In genomic region chr10:30092151-30092790, GRCh38 we compare ENCODE assay signal across 14 cellular contexts. TPM values are rescaled to one million over a fixed set of nuclear protein-coding genes. Genes with fewer than 3 reads are reported as not detected.
DNase-seq lines count a peak whose midpoint lies in the region; ATAC-seq, FAIRE-seq and TF ChIP-seq lines count a peak whose summit lies in the region.
"Had no signal": no experiment of that assay in that cellular context is flagged by ENCODE, and none has a peak within 500 bp of the region (broad histone marks: within the 10 kb centered on the region; RNA-seq: fewer than 3 reads in every experiment).

No MANE protein-coding gene starts in this region.

- no peaks in the 10 kb centered on the region for H4K20me1 ChIP-seq in PC-3 (ENCODE audit: low read length)
- no peaks in the 10 kb centered on the region for H4K20me1 ChIP-seq in endothelial cell of umbilical vein (replicated peaks; ENCODE audit: control insufficient read depth, extremely low read depth, insufficient read depth, low read length)

- H3K9me1 ChIP-seq in endothelial cell of umbilical vein (replicated peaks; ENCODE audit: control insufficient read depth, extremely low read depth, insufficient read depth, low read length), result no peaks in the 10 kb centered on the region

- no CpG with 5 or more reads among the region's 14 CpGs for WGBS in mesendoderm (ENCODE audit: extremely low coverage, insufficient coverage, low lambda C conversion rate)

- H2AK5ac ChIP-seq in mesendoderm (ENCODE audit: low read length), result no peak overlapping the region

- TF ChIP-seq CTCF in PC-3 (conservative IDR thresholded peaks at IDR 0.05; ENCODE audit: low read depth, low read length), result no peak
- TF ChIP-seq CTCF in endothelial cell of umbilical vein (IDR thresholded peaks at IDR 0.05; ENCODE audit: extremely low read depth in 1 of 2, insufficient read depth in 1 of 2, low read depth in 1 of 2, low read length in 2 of 2), result no peak
- TF ChIP-seq CTCF in GM10266 (IDR thresholded peaks at IDR 0.05; ENCODE audit: control insufficient read depth, insufficient read depth, low read depth, missing control alignments), result no peak

- H2AFZ ChIP-seq in PC-3 (ENCODE audit: low read length), result peak overlapping the region; percentile 91
- H2AFZ ChIP-seq in endothelial cell of umbilical vein (ENCODE audit: low read depth, low read length), result peak overlapping the region; percentile 41

- POLR2A ChIA-PET in PC-3 (lab: Charles Lee; ENCODE audit: unreplicated experiment) (no interaction called here), endothelial cell of umbilical vein (lab: Charles Lee) (no interaction called here)

- FAIRE-seq in endothelial cell of umbilical vein (lab: Jason Lieb, UNC), result no peak
- FAIRE-seq: frontal cortex, kidney had no signal

- peak; percentile 46 for DNase-seq in GM03348 (ENCODE audit: low spot score)
- DNase-seq in PC-3, result peak; percentile 60
- no peak for DNase-seq in endothelial cell of umbilical vein (ENCODE audit: low read depth, low spot score)
- peak; percentile 56 for DNase-seq in skeletal muscle cell (ENCODE audit: low read depth)
- no peak for DNase-seq in mesendoderm
- DNase-seq in GM10266 (ENCODE audit: extremely low spot score), result no peak
- DNase-seq in AML-193 (lab: John Stamatoyannopoulos, UW), result no peak
- DNase-seq: kidney; naive thymus-derived CD4-positive, alpha-beta T cell; NCI-H774; right lobe of liver; SIG-M5 had no signal

- ATAC-seq in PC-3, result peak; percentile 83
- ATAC-seq: naive thymus-derived CD4-positive, alpha-beta T cell; right lobe of liver had no signal

- no peak overlapping the region for H3K56ac ChIP-seq in mesendoderm (ENCODE audit: low read length)

- dilution Hi-C loops in endothelial cell of umbilical vein (cut with MboI; ENCODE audit: extremely low pct_ligation_motif_present, low sequenced_read_pairs), result no loop called here

- H3K9ac ChIP-seq in PC-3 (ENCODE audit: low read length) (peak overlapping the region; percentile 48; the same call in 1 of the 2 replicates), endothelial cell of umbilical vein (replicated peaks; ENCODE audit: extremely low read depth, insufficient read depth, low read length) (no peak overlapping the region), mesendoderm (ENCODE audit: low read length) (no peak overlapping the region)

- H2BK15ac ChIP-seq in mesendoderm (replicated peaks; ENCODE audit: low read depth), result no peak overlapping the region

- intact Hi-C loops in PC-3 (cut with micrococcal nuclease) (no loop called here), endothelial cell of umbilical vein (cut with micrococcal nuclease) (no loop called here)

- CTCF ChIA-PET in PC-3 (lab: Charles Lee), result interaction anchor here (0.5 to 1.1 kb wide), 3 partner anchors 94 to 149 kb away, joined by 3 read pairs; no protein-coding TSS in a partner anchor
- CTCF ChIA-PET in endothelial cell of umbilical vein (lab: Charles Lee), result interaction anchor here (0.6 to 1.7 kb wide), 5 partner anchors 11 to 240 kb away, joined by 3 to 9 read pairs (median 4); no protein-coding TSS in a partner anchor

- H3K36me3 ChIP-seq in PC-3 (ENCODE audit: low read depth, low read length), result no peaks in the 10 kb centered on the region
- no peaks in the 10 kb centered on the region for H3K36me3 ChIP-seq in endothelial cell of umbilical vein (ENCODE audit: control insufficient read depth in 2 of 2, extremely low read depth in 1 of 2, insufficient read depth in 2 of 2, low read length in 2 of 2)
- H3K36me3 ChIP-seq in mesendoderm (ENCODE audit: control insufficient read depth, insufficient read depth, low read length), result no peaks in the 10 kb centered on the region
- H3K36me3 ChIP-seq: right lobe of liver, suprapubic skin had no signal

- H4K5ac ChIP-seq in mesendoderm (ENCODE audit: low read length), result no peak overlapping the region

- no peaks in the 10 kb centered on the region for H3F3A ChIP-seq in PC-3 (ENCODE audit: low read length, unreplicated experiment)

- H2BK5ac ChIP-seq in mesendoderm (ENCODE audit: low read length), result no peak overlapping the region

- H3K27ac ChIP-seq in PC-3 (ENCODE audit: low read length) (peak overlapping the region; percentile 89), endothelial cell of umbilical vein (ENCODE audit: insufficient read depth, low read depth, low read length) (no peak overlapping the region), mesendoderm (ENCODE audit: low read depth, low read length) (no peak overlapping the region)
- H3K27ac ChIP-seq: right lobe of liver, suprapubic skin had no signal

- H3K4ac ChIP-seq in mesendoderm (ENCODE audit: low read depth, low read length), result no peak overlapping the region

- H3K9me2 ChIP-seq in PC-3 (replicated peaks; ENCODE audit: low read length), result no peaks in the 10 kb centered on the region

- no peaks in the 10 kb centered on the region for H3K9me3 ChIP-seq in PC-3 (ENCODE audit: low read length)
- H3K9me3 ChIP-seq in endothelial cell of umbilical vein (replicated peaks; ENCODE audit: control insufficient read depth, insufficient read depth, low read length), result no peaks in the 10 kb centered on the region
- H3K9me3 ChIP-seq: right lobe of liver, suprapubic skin had no signal

- H3K79me2 ChIP-seq in PC-3 (ENCODE audit: low read length) (no peaks in the 10 kb centered on the region), endothelial cell of umbilical vein (ENCODE audit: control insufficient read depth, insufficient read depth, low read length) (no peaks in the 10 kb centered on the region), mesendoderm (ENCODE audit: control insufficient read depth, insufficient read depth, low read length) (no peaks in the 10 kb centered on the region)

- H4K8ac ChIP-seq in mesendoderm (ENCODE audit: low read depth, low read length), result no peak overlapping the region

- H3K27me3 ChIP-seq in PC-3 (ENCODE audit: low read length) (no peaks in the 10 kb centered on the region), endothelial cell of umbilical vein (ENCODE audit: control insufficient read depth in 2 of 2, insufficient read depth in 2 of 2, low read length in 2 of 2) (peaks cover 0 to 2% of the 10 kb centered on the region in 2 experiments), mesendoderm (ENCODE audit: insufficient read depth, low read length, poor library complexity) (no peaks in the 10 kb centered on the region)
- H3K27me3 ChIP-seq: right lobe of liver, suprapubic skin had no signal

- H3K4me2 ChIP-seq in PC-3 (ENCODE audit: low read length) (peak overlapping the region; percentile 83), endothelial cell of umbilical vein (ENCODE audit: insufficient read depth, low read length) (no peak overlapping the region), mesendoderm (ENCODE audit: low read length) (no peak overlapping the region)

- TF ChIP-seq POLR2A in endothelial cell of umbilical vein (IDR thresholded peaks at IDR 0.05; ENCODE audit: low read depth, low read length), result no peak

- H3K4me3 ChIP-seq in PC-3 (ENCODE audit: low read length) (peak overlapping the region; percentile 42), endothelial cell of umbilical vein (replicated peaks in 1 of 3; ENCODE audit: insufficient read depth in 1 of 3, low read depth in 1 of 3, low read length in 3 of 3) (no peak overlapping the region), skeletal muscle cell (ENCODE audit: low read depth, low read length) (no peak overlapping the region), mesendoderm (ENCODE audit: low read length) (no peak overlapping the region)
- H3K4me3 ChIP-seq: right lobe of liver, suprapubic skin had no signal

- H3K4me1 ChIP-seq in PC-3 (ENCODE audit: insufficient read depth, low read length) (peaks cover 12% of the 10 kb centered on the region), endothelial cell of umbilical vein (ENCODE audit: control insufficient read depth, extremely low read depth, insufficient read depth, low read length) (no peaks in the 10 kb centered on the region), mesendoderm (ENCODE audit: control insufficient read depth, low read depth, low read length) (no peaks in the 10 kb centered on the region)
- H3K4me1 ChIP-seq: right lobe of liver, suprapubic skin had no signal

- H3K18ac ChIP-seq in mesendoderm (ENCODE audit: low read length), result no peak overlapping the region

- H3K79me1 ChIP-seq in mesendoderm (ENCODE audit: low read length), result no peaks in the 10 kb centered on the region

- BruUV-seq in PC-3 (replicated peaks; lab: Mats Ljungman, UMichigan), result no TSS peak
- BruUV-seq in endothelial cell of umbilical vein (replicated peaks; lab: Mats Ljungman, UMichigan), result no TSS peak

- H2BK120ac ChIP-seq in mesendoderm (ENCODE audit: low read depth, low read length), result no peak overlapping the region

- no peak overlapping the region for H3K23ac ChIP-seq in mesendoderm (ENCODE audit: low read length)

TF ChIP-seq in endothelial cell of umbilical vein, 7 proteins besides CTCF, POLR2A, EP300 and RAD21:
- no peak for TF ChIP-seq EZH2 (IDR thresholded peaks at IDR 0.05; ENCODE audit: borderline replicate concordance, low read depth, low read length, severe bottlenecking)
- TF ChIP-seq POLR2AphosphoS5 (IDR thresholded peaks at IDR 0.05; ENCODE audit: insufficient read depth, low read depth, low read length), result no peak
- TF ChIP-seq JUN (IDR thresholded peaks at IDR 0.05; ENCODE audit: borderline replicate concordance, insufficient read depth, insufficient read length, low read depth), result no peak
- no peak for TF ChIP-seq MYC (IDR thresholded peaks at IDR 0.05; ENCODE audit: low read depth, low read length)
- no peak for TF ChIP-seq MAX (IDR thresholded peaks at IDR 0.05; ENCODE audit: insufficient read depth, insufficient read length)
- no peak for TF ChIP-seq FOS (IDR thresholded peaks at IDR 0.05; ENCODE audit: borderline replicate concordance, insufficient read depth, low read length)
- no peak for TF ChIP-seq GATA2 (IDR thresholded peaks at IDR 0.05; ENCODE audit: insufficient read depth, insufficient read length, low read depth, low read length)

RNA-seq across cellular contexts. Expression of gene JCAD, which starts 32.9 kb away (rescaled TPM):
- 5.0 and 7.8 TPM in 2 replicates for total RNA-seq in PC-3 (2014; rRNA removed)
- total RNA-seq in endothelial cell of umbilical vein, result 76.3 and 79.7 TPM in 2 replicates
- 17.5 and 19.3 TPM in 2 replicates for polyA plus RNA-seq in endothelial cell of umbilical vein
- 23.1 and 29.1 TPM in 2 replicates for polyA plus RNA-seq in endothelial cell of umbilical vein (2011; cell fraction: cytosol; rRNA removed)
- 23.5 and 24.5 TPM in 2 replicates for polyA plus RNA-seq in endothelial cell of umbilical vein (2011; cell fraction: nucleus; rRNA removed)
- polyA plus RNA-seq in endothelial cell of umbilical vein (2012), result 28.1 and 35.3 TPM in 2 replicates
- polyA minus RNA-seq in endothelial cell of umbilical vein, result 50.6 and 50.9 TPM in 2 replicates
- polyA minus RNA-seq in endothelial cell of umbilical vein (2011; cell fraction: cytosol; rRNA and poly(A)+ RNA removed), result not detected
- polyA minus RNA-seq in endothelial cell of umbilical vein (2011; cell fraction: nucleus; rRNA and poly(A)+ RNA removed), result 24.4 and 27.1 TPM in 2 replicates
- 0.53 TPM for polyA plus RNA-seq in mesendoderm (2013, experiment 1 of 2)
- polyA plus RNA-seq in mesendoderm (2013, experiment 2 of 2), result 0.73 TPM
- polyA plus RNA-seq: naive thymus-derived CD4-positive, alpha-beta T cell had no signal

Comparison
In these comparisons a context has a peak if more than half of its experiments do, and no peak if none do; other contexts are left out.
1. DNase-seq: peak in GM03348 (single experiment), PC-3 (single experiment) and skeletal muscle cell (single experiment); none in endothelial cell of umbilical vein (single experiment), mesendoderm (single experiment), GM10266 (single experiment) and AML-193 (0 of 2).